Comparison of ENCODE assay signal across 33 cellular contexts in genomic region chr5:123117989-123118388, GRCh38. TPM values are rescaled to one million over a fixed set of nuclear protein-coding genes. Genes with fewer than 3 reads are reported as not detected.
"Had no signal": no experiment of that assay in that cellular context is flagged by ENCODE, and none has a peak within 500 bp of the region (broad histone marks: within the 10 kb centered on the region; RNA-seq: fewer than 3 reads in every experiment).

No MANE protein-coding gene starts in this region.

- H3K4me3 ChIP-seq: MG63, SJCRH30, SK-N-MC had no signal

- H3K27me3 ChIP-seq: MG63, SJCRH30 had no signal

- H3K27ac ChIP-seq: SJCRH30, SK-N-MC, WERI-Rb-1 had no signal

- H3K9me3 ChIP-seq: MG63, SJCRH30 had no signal

- H3K36me3 ChIP-seq: MG63, SJCRH30, WERI-Rb-1 had no signal

- DNase-seq: activated CD4-positive, alpha-beta memory T cell treated with anti-CD3 and anti-CD28 coated beads, Interleukin-2, amount 10 ng/mL, durations not matched to agents 7 days and 5 days; activated CD4-positive, alpha-beta T cell treated with anti-CD3 and anti-CD28 coated beads for 1 hour; activated CD4-positive, alpha-beta T cell treated with anti-CD3 and anti-CD28 coated beads for 48 hours; activated CD4-positive, CD25-positive, alpha-beta regulatory T cell; activated CD8-positive, alpha-beta memory T cell treated with anti-CD3 and anti-CD28 coated beads for 24 hours; activated CD8-positive, alpha-beta memory T cell treated with anti-CD3 and anti-CD28 coated beads, Interleukin-2, amount 10 ng/mL, durations not matched to agents 7 days and 5 days; activated CD8-positive, alpha-beta memory T cell treated with anti-CD3 and anti-CD28 coated beads, Interleukin-2, amount 50 U/mL, for 48 hours; activated effector memory CD4-positive, alpha-beta T cell treated with Interleukin-2 at 50 U/mL for 16 hours; activated naive CD4-positive, alpha-beta T cell treated with anti-CD3 and anti-CD28 coated beads, Interleukin-2, amount 10 ng/mL, durations not matched to agents 7 days and 5 days; activated naive CD8-positive, alpha-beta T cell treated with anti-CD3 and anti-CD28 coated beads, Interleukin-2, amount 50 U/mL, for 24 hours; activated T-cell treated with anti-CD3 and anti-CD28 coated beads, Interleukin-2, amount 50 U/mL, for 48 hours; anterior cingulate cortex; caudate nucleus; Kasumi-1; KG1; MG63; NCI-H1092; NCI-H1436 treated with DMSO at 0.1 percent for 48 hours; NCI-H1694 treated with DMSO at 0.1 percent for 48 hours; NCI-H2029; NCI-H2107; NCI-H2171; NCI-H510A; NCI-H526; NCI-H748 treated with DMSO at 0.1 percent for 48 hours; NK-92 treated with Interleukin-12 subunit alpha and Interleukin-12 subunit beta, amount 100 ng/mL, for 24 hours; Right ventricle myocardium superior; SJCRH30; T1000; WERI-Rb-1 had no signal

- ATAC-seq: activated CD8-positive, alpha-beta memory T cell treated with anti-CD3 and anti-CD28 coated beads, Interleukin-2, amount 10 ng/mL, durations not matched to agents 7 days and 5 days; activated naive CD8-positive, alpha-beta T cell treated with anti-CD3 and anti-CD28 coated beads, Interleukin-2, amount 50 U/mL, for 24 hours had no signal

RNA-seq across cellular contexts. Expression of gene PRDM6, which starts 28.9 kb away (rescaled TPM):
- total RNA-seq: activated CD4-positive, alpha-beta memory T cell treated with anti-CD3 and anti-CD28 coated beads, Interleukin-2, amount 10 ng/mL, durations not matched to agents 7 days and 5 days; activated CD8-positive, alpha-beta memory T cell treated with anti-CD3 and anti-CD28 coated beads, Interleukin-2, amount 10 ng/mL, durations not matched to agents 7 days and 5 days; T-helper 1 cell treated with Interleukin-12 subunit alpha and Interleukin-12 subunit beta and Interleukin-4 antibody, amounts not matched to agents 30 ng/mL and 1 ng/mL, for 36 hours; T-helper 2 cell treated with Interferon-gamma antibody and Interleukin-4, amounts not matched to agents 100 ng/mL and 5 ng/mL, for 36 hours had no signal
